1 cellular context compared by ENCODE assay signal in genomic region chr7:47933229-47933628, GRCh38.
A peak's percentile ranks its signal among the peaks of the same experiment; 100 is the strongest.
TF ChIP-seq lines count a peak whose summit lies in the region.

No MANE protein-coding gene starts in this region.

TF ChIP-seq in K562, 482 proteins besides CTCF, POLR2A, EP300 and RAD21 (continued from another document):
- TF ChIP-seq SPI1 (IDR thresholded peaks at IDR 0.05; ENCODE audit: borderline replicate concordance, low read depth, low read length) = peak; percentile 80; the same call in 1 of the 2 replicates
- TF ChIP-seq ZNF41 (CRISPR knock-in tag; conservative IDR thresholded peaks at IDR 0.05) = no peak
